In the genomic region with DNA sequence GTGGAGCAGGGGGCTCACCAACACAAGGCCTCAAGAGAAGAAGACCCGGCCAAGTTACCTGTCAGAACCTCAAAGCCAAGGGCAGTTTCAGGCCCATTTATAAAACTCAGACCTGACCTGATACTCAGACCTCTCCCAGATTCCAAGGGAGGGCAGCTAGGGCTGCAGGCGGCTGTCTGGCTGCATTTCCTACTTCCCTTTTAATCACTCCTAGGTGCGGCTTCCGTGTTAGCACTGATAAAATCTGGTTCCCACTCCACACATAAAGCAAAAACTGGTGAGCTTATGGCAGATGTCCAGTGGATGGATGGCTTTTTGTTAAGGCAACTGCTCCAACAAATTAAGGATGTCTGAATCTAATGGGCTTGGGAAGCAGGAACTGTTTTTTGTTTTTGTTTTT, we compare ENCODE assay signal across 5 cellular contexts.
A peak's percentile ranks its signal among the peaks of the same experiment; 100 is the strongest.
DNase-seq lines count a peak whose midpoint lies in the region; ATAC-seq, FAIRE-seq and TF ChIP-seq lines count a peak whose summit lies in the region.
"Not testable (repeated sequence)": the region's sequence is repeated elsewhere in the genome, so short reads cannot be mapped to it uniquely, and the experiment has no call there.

No MANE protein-coding gene starts in this region.

- POLR2A ChIA-PET in GM12878 (lab: Charles Lee) = not testable (repeated sequence)

- not testable (repeated sequence) for TF ChIP-seq CTCF in GM12878 (IDR thresholded peaks at IDR 0.05 in 2 of 3, conservative IDR thresholded peaks at IDR 0.05 in 1 of 3; ENCODE audit: control insufficient read depth in 2 of 3, extremely low read depth in 1 of 3, insufficient read depth in 1 of 3, low read depth in 3 of 3, low read length in 3 of 3); body of pancreas (IDR thresholded peaks at IDR 0.05); heart left ventricle (IDR thresholded peaks at IDR 0.05)

- intact Hi-C loops in GM12878 (cut with micrococcal nuclease; ENCODE audit: unreplicated experiment); body of pancreas (cut with DNase I); heart left ventricle (cut with DNase I); left ventricle myocardium superior (cut with micrococcal nuclease); left colon (cut with DNase I, micrococcal nuclease): not testable (repeated sequence)

- H3K27me3 ChIP-seq in GM12878 (replicated peaks in 1 of 2; ENCODE audit: control insufficient read depth in 2 of 2, insufficient read depth in 2 of 2, low read length in 1 of 2); body of pancreas; heart left ventricle: not testable (repeated sequence)

- not testable (repeated sequence) for ATAC-seq in GM12878
- ATAC-seq in body of pancreas (peak; percentile 27), heart left ventricle (peak; percentile 47 to 79 (median 55)), left ventricle myocardium superior (peak; percentile 40), left colon (peak; percentile 27)

- BruUV-seq in GM12878 (replicated peaks; lab: Mats Ljungman, UMichigan) = not testable (repeated sequence)

- H3K4me2 ChIP-seq in GM12878 (ENCODE audit: control insufficient read depth, insufficient read depth) = not testable (repeated sequence)

- TF ChIP-seq RAD21 in GM12878 (IDR thresholded peaks at IDR 0.05; ENCODE audit: insufficient read depth, low read depth, low read length) = not testable (repeated sequence)

- TF ChIP-seq EP300 in GM12878 (IDR thresholded peaks at IDR 0.05; ENCODE audit: borderline replicate concordance in 1 of 2, control insufficient read depth in 1 of 2, low read depth in 2 of 2, low read length in 2 of 2) = not testable (repeated sequence)

- H3K27ac ChIP-seq in GM12878 (ENCODE audit: control insufficient read depth, insufficient read depth); body of pancreas; heart left ventricle: not testable (repeated sequence)

- in situ Hi-C loops in GM12878 (cut with MboI) = not testable (repeated sequence)

- CTCF ChIA-PET in GM12878 (lab: Yijun Ruan, JAX) = not testable (repeated sequence)

- H3K9ac ChIP-seq in GM12878 (ENCODE audit: control insufficient read depth, insufficient read depth, low read length) = not testable (repeated sequence)

- not testable (repeated sequence) for H3K79me2 ChIP-seq in GM12878 (ENCODE audit: control insufficient read depth, insufficient read depth, low read length)

- TF ChIP-seq POLR2A in GM12878 (IDR thresholded peaks at IDR 0.05; ENCODE audit: low read depth, low read length); body of pancreas (IDR thresholded peaks at IDR 0.05); heart left ventricle (IDR thresholded peaks at IDR 0.05): not testable (repeated sequence)

- not testable (repeated sequence) for H3K4me3 ChIP-seq in GM12878, body of pancreas, heart left ventricle

- H4K20me1 ChIP-seq in GM12878 (ENCODE audit: control insufficient read depth, insufficient read depth) = not testable (repeated sequence)

- H3K4me1 ChIP-seq in GM12878 (ENCODE audit: control insufficient read depth, insufficient read depth, low read length); body of pancreas; heart left ventricle: not testable (repeated sequence)

- RAD21 ChIA-PET in GM12878 (lab: Charles Lee; ENCODE audit: unreplicated experiment) = not testable (repeated sequence)

- SMC1A ChIA-PET in GM12878 (lab: Charles Lee; ENCODE audit: uncharacterized antibody, unreplicated experiment) = not testable (repeated sequence)

- H2AFZ ChIP-seq in GM12878 (ENCODE audit: control insufficient read depth, low read depth, low read length) = not testable (repeated sequence)

- no CpG with 5 or more reads among the region's 4 CpGs for WGBS in GM12878 (ENCODE audit: insufficient coverage, insufficient replicate concordance, low lambda C conversion rate, missing lambda C conversion rate)
- no CpG with 5 or more reads among the region's 4 CpGs for WGBS in body of pancreas, 2 donors
- WGBS in heart left ventricle, 4 donors = no CpG with 5 or more reads among the region's 4 CpGs

- FAIRE-seq in GM12878 (lab: Jason Lieb, UNC) = peak; percentile 44

- not testable (repeated sequence) for DNase-seq in GM12878 (ENCODE audit: low read depth, low spot score); body of pancreas; heart left ventricle; left ventricle myocardium superior; left colon

- H3K36me3 ChIP-seq in GM12878 (ENCODE audit: control insufficient read depth in 2 of 2, insufficient read depth in 2 of 2, low read length in 1 of 2); body of pancreas (replicated peaks in 1 of 2; ENCODE audit: insufficient read depth in 1 of 2, low read depth in 2 of 2); heart left ventricle: not testable (repeated sequence)

- H3K9me3 ChIP-seq in GM12878 (replicated peaks; ENCODE audit: control insufficient read depth, insufficient read depth, low read length); body of pancreas; heart left ventricle: not testable (repeated sequence)
